In the genomic region with DNA sequence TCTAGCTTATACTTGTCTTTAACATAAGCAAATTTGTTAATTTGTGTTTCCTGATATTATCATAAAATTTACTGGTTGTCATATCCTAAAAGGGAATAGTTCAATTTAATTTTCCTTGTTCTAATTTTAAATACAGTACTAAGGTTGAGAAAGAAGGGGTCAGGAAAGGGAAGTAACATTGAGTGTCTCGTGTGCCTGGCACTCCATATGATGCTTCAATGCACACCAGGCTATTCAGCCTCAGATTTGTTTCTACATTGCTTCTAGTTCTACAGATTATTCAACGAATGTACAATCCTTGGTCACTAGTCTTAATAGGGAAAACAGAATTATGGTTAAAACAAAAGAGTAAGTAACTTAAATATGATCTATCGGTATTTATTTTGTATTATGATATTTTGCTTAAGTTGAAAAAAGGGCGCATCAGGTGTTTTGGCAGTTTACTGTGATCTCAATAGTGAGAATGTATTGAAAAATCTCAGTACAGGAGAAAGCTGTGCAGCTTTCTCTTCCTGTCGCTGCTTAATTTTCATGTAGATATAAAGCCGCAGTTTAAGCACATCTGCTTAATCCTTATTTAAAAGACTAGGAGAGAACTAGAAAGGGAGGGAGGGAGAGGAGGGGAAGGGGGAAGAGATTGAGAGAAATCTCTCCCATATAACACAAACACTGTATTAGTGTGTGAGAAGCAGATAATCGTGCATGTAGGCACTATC, we compare ENCODE assay signal across 9 cellular contexts. TPM values are rescaled to one million over a fixed set of nuclear protein-coding genes. Genes with fewer than 3 reads are reported as not detected.
DNase-seq lines count a peak whose midpoint lies in the region; ATAC-seq and TF ChIP-seq lines count a peak whose summit lies in the region.
"Had no signal": no experiment of that assay in that cellular context is flagged by ENCODE, and none has a peak within 500 bp of the region (broad histone marks: within the 10 kb centered on the region; RNA-seq: fewer than 3 reads in every experiment).

No MANE protein-coding gene starts in this region.

- H3K27ac ChIP-seq in neutrophil (peak overlapping the region; percentile 97), tibial nerve (no peak overlapping the region)

- no peaks in the 10 kb centered on the region for H3K27me3 Mint-ChIP-seq in T-helper 1 cell treated with Interleukin-12 subunit alpha and Interleukin-12 subunit beta and Interleukin-4 antibody, amounts not matched to agents 30 μg/mL and 1 μg/mL, for 36 hours (ENCODE audit: low read depth)

- ATAC-seq in HG03521 (IDR thresholded peaks at IDR 0.05; ENCODE audit: unreplicated experiment): no peak

- DNase-seq in T-helper 1 cell: no peak
- peak; percentile 31 to 88 for DNase-seq in HAP-1 (ENCODE audit: low spot score in 2 of 2)
- peak; percentile 86 for DNase-seq in NCI-H82 treated with DMSO at 0.1 percent for 48 hours (lab: John Stamatoyannopoulos, UW; ENCODE audit: unreplicated experiment)
- no peak for DNase-seq in tibial nerve (ENCODE audit: low spot score in 2 of 2)
- no peak for DNase-seq in anterior cingulate cortex (lab: John Stamatoyannopoulos, UW)

- H3K4me3 ChIP-seq in HAP-1 (no peak overlapping the region), neutrophil (ENCODE audit: low read depth in 1 of 2, low read length in 1 of 2) (peak overlapping the region; percentile 24 to 33), tibial nerve (no peak overlapping the region)

- peaks cover 43% of the 10 kb centered on the region for H3K36me3 Mint-ChIP-seq in T-helper 1 cell treated with Interleukin-12 subunit alpha and Interleukin-12 subunit beta and Interleukin-4 antibody, amounts not matched to agents 30 μg/mL and 1 μg/mL, for 36 hours (ENCODE audit: low read depth)

- in situ Hi-C loops in HAP-1 (cut with MboI; ENCODE audit: low sequenced_read_pairs): no loop called here

- H3K27me3 ChIP-seq in HAP-1 (ENCODE audit: low read depth): no peaks in the 10 kb centered on the region
- H3K27me3 ChIP-seq in neutrophil: no peaks in the 10 kb centered on the region
- no peaks in the 10 kb centered on the region for H3K27me3 ChIP-seq in tibial nerve

- no peak for TF ChIP-seq CTCF in neutrophil (IDR thresholded peaks at IDR 0.05)
- TF ChIP-seq CTCF in tibial nerve (IDR thresholded peaks at IDR 0.05): no peak

- H3K4me1 ChIP-seq in HAP-1 (peaks cover 19% of the 10 kb centered on the region), neutrophil (ENCODE audit: control insufficient read depth in 1 of 2, insufficient read depth in 1 of 2, low read depth in 1 of 2, low read length in 1 of 2) (peaks cover 98% of the 10 kb centered on the region in 2 experiments), tibial nerve (no peaks in the 10 kb centered on the region)

- WGBS in tibial nerve, 2 donors: 66 to 74% methylated on average over 7 of the region's 7 CpGs

- H3K9me3 ChIP-seq in HAP-1 (no peaks in the 10 kb centered on the region), neutrophil (no peaks in the 10 kb centered on the region), tibial nerve (no peaks in the 10 kb centered on the region)

- no peaks in the 10 kb centered on the region for H3K9me3 Mint-ChIP-seq in T-helper 1 cell treated with Interleukin-12 subunit alpha and Interleukin-12 subunit beta and Interleukin-4 antibody, amounts not matched to agents 30 μg/mL and 1 μg/mL, for 36 hours

- H3K4me3 Mint-ChIP-seq in T-helper 1 cell treated with Interleukin-12 subunit alpha and Interleukin-12 subunit beta and Interleukin-4 antibody, amounts not matched to agents 30 μg/mL and 1 μg/mL, for 36 hours: peak overlapping the region; percentile 70

- TF ChIP-seq EP300 in tibial nerve (IDR thresholded peaks at IDR 0.05): peak in 1 of 2 donors; percentile 27

- H3K4me1 Mint-ChIP-seq in T-helper 1 cell treated with Interleukin-12 subunit alpha and Interleukin-12 subunit beta and Interleukin-4 antibody, amounts not matched to agents 30 μg/mL and 1 μg/mL, for 36 hours (ENCODE audit: low read depth): peaks cover 64% of the 10 kb centered on the region

- H3K36me3 ChIP-seq in HAP-1 (replicated peaks): no peaks in the 10 kb centered on the region
- peaks cover 54% of the 10 kb centered on the region for H3K36me3 ChIP-seq in neutrophil
- no peaks in the 10 kb centered on the region for H3K36me3 ChIP-seq in tibial nerve

- TF ChIP-seq POLR2A in tibial nerve (IDR thresholded peaks at IDR 0.05): no peak

- H3K27ac Mint-ChIP-seq in T-helper 1 cell treated with Interleukin-12 subunit alpha and Interleukin-12 subunit beta and Interleukin-4 antibody, amounts not matched to agents 30 μg/mL and 1 μg/mL, for 36 hours: peak overlapping the region; percentile 70

RNA-seq across cellular contexts. Expression of gene PTPRC, which starts 13.0 kb away (rescaled TPM):
- total RNA-seq in tibial nerve: 10 to 100 TPM; 10.3 to 16.5 (median 13.6) TPM
- total RNA-seq: NCI-H460 had no signal

Comparison
In these comparisons a context has a peak if more than half of its experiments do, and no peak if none do; other contexts are left out.
1. DNase-seq: peak in HAP-1 (2 of 2) and NCI-H82 treated with DMSO at 0.1 percent for 48 hours (single experiment); none in T-helper 1 cell (0 of 5), tibial nerve (0 of 2) and anterior cingulate cortex (0 of 58).
2. H3K4me3 ChIP-seq: peak in neutrophil (2 of 2); none in HAP-1 (single experiment) and tibial nerve (0 of 4).